ENCODE assay signal across 1 cellular context in genomic region chr5:89458330-89458656, GRCh38.
TF ChIP-seq lines count a peak whose summit lies in the region.

No MANE protein-coding gene starts in this region.

TF ChIP-seq in SK-N-SH, 30 proteins besides CTCF, POLR2A, EP300 and RAD21:
- TF ChIP-seq FOSL2 (IDR thresholded peaks at IDR 0.05; ENCODE audit: borderline replicate concordance, low read depth) (no peak), MAX (IDR thresholded peaks at IDR 0.05; ENCODE audit: low read depth) (no peak), NFIC (IDR thresholded peaks at IDR 0.05; ENCODE audit: borderline replicate concordance) (no peak), NRF1 (IDR thresholded peaks at IDR 0.05; ENCODE audit: low read depth, low read length) (no peak), CHD2 (IDR thresholded peaks at IDR 0.05; ENCODE audit: low read length, partially characterized antibody) (no peak)
